In the genomic region with DNA sequence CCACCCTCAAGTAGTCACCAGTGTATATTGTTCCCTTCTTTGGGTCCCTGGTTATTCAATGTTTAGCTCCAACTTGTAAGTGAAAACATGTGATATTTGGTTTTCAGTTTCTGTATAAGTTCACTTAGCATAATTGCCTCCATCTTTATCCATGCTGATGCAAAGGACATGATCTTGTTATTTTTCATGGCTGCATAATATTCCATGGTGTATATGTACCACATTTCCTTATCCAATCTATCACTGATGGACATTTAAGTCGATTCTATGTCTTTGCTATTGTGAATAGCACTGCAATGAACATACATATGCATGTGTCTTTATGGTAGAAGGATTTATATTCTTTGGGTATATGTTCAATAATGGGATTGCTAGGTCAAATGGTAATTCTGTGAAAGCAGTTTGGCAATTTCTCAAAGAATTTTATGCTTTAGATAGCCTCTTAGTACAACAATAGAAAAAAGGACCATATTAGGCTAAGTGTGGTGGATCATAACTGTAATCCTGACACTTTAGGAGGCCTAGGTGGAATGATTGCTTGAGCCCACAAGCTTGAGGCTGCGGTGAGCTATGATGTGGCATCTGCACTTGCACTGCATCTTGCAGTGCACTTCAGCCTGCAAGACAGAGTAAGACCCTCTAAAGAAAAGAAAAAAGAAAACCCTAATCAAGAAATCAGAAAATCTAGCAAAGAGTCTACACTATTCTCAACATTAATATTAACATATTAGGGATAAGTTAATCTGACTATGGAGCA, we compare ENCODE assay signal across 22 cellular contexts.
DNase-seq lines count a peak whose midpoint lies in the region; ATAC-seq, FAIRE-seq and TF ChIP-seq lines count a peak whose summit lies in the region.
"Had no signal": no experiment of that assay in that cellular context is flagged by ENCODE, and none has a peak within 500 bp of the region (broad histone marks: within the 10 kb centered on the region; RNA-seq: fewer than 3 reads in every experiment).

No MANE protein-coding gene starts in this region.

- H2BK120ac ChIP-seq in H1 (replicated peaks; ENCODE audit: low read depth, low read length): no peak overlapping the region
- peak overlapping the region; percentile 46 for H2BK120ac ChIP-seq in mesendoderm (ENCODE audit: low read depth, low read length)

- no peak overlapping the region for H3K23ac ChIP-seq in H1 (ENCODE audit: insufficient read length)
- no peak overlapping the region for H3K23ac ChIP-seq in mesendoderm (ENCODE audit: low read length)

- CTCF ChIA-PET in SK-N-SH (lab: Yijun Ruan, JAX) (no interaction called here), H1 (lab: Charles Lee; ENCODE audit: partially characterized antibody) (no interaction called here)

- H3K36me3 ChIP-seq in SK-N-SH (replicated peaks in 1 of 2; ENCODE audit: control insufficient read depth in 1 of 2, insufficient read depth in 2 of 2, low read length in 1 of 2): no peaks in the 10 kb centered on the region
- H3K36me3 ChIP-seq in MM.1S (replicated peaks; ENCODE audit: insufficient read depth, low read length): no peaks in the 10 kb centered on the region
- no peaks in the 10 kb centered on the region for H3K36me3 ChIP-seq in H1 (ENCODE audit: control insufficient read depth in 2 of 4, insufficient read depth in 4 of 4, low read length in 3 of 4)
- no peaks in the 10 kb centered on the region for H3K36me3 ChIP-seq in mesendoderm (ENCODE audit: control insufficient read depth, insufficient read depth, low read length)
- no peaks in the 10 kb centered on the region for H3K36me3 ChIP-seq in uterus
- H3K36me3 ChIP-seq: BLaER1, HAP-1 had no signal

- H2BK15ac ChIP-seq in H1 (ENCODE audit: low read length): no peak overlapping the region
- no peak overlapping the region for H2BK15ac ChIP-seq in mesendoderm (replicated peaks; ENCODE audit: low read depth)

- no peak overlapping the region for H4K91ac ChIP-seq in H1 (replicated peaks; ENCODE audit: insufficient read length, low read length)

- H2AK5ac ChIP-seq in H1 (ENCODE audit: low read depth, low read length) (no peak overlapping the region), mesendoderm (ENCODE audit: low read length) (peak overlapping the region; percentile 83)

- no peak overlapping the region for H3K18ac ChIP-seq in H1 (ENCODE audit: extremely low read depth, low read length)
- H3K18ac ChIP-seq in mesendoderm (ENCODE audit: low read length): peak overlapping the region; percentile 9

- intact Hi-C loops in uterus (cut with DNase I; ENCODE audit: low total_unique reads): no loop called here

- TF ChIP-seq EP300 in SK-N-SH (IDR thresholded peaks at IDR 0.05; ENCODE audit: borderline replicate concordance in 1 of 2, low read depth in 1 of 2, low read length in 1 of 2): no peak
- no peak for TF ChIP-seq EP300 in H1 (IDR thresholded peaks at IDR 0.05; ENCODE audit: borderline replicate concordance in 1 of 2, low read depth in 2 of 2, low read length in 2 of 2)

- H3K9me3 ChIP-seq in SK-N-SH: no peaks in the 10 kb centered on the region
- H3K9me3 ChIP-seq in MM.1S (replicated peaks; ENCODE audit: insufficient read depth, low read length): no peaks in the 10 kb centered on the region
- H3K9me3 ChIP-seq in H1 (ENCODE audit: insufficient read depth in 2 of 2, low read depth in 1 of 2, low read length in 1 of 2): peaks cover 0 to 4% of the 10 kb centered on the region in 2 experiments; a peak in 1 of 4 replicates
- H3K9me3 ChIP-seq in uterus: no peaks in the 10 kb centered on the region
- H3K9me3 ChIP-seq: BLaER1, HAP-1 had no signal

- H3K4me3 ChIP-seq in SK-N-SH (ENCODE audit: low read depth in 2 of 2, low read length in 1 of 2) (no peak overlapping the region), MM.1S (ENCODE audit: low read length) (peak overlapping the region; percentile 13; the same call in 1 of the 2 replicates), H1 (ENCODE audit: extremely low read depth in 1 of 4, insufficient read depth in 2 of 4, low read depth in 3 of 4, low read length in 4 of 4) (no peak overlapping the region), mesendoderm (ENCODE audit: low read length) (no peak overlapping the region), uterus (no peak overlapping the region)
- H3K4me3 ChIP-seq: BLaER1, GM23338, HAP-1 had no signal

- peak; percentile 50 for FAIRE-seq in H1 (lab: Jason Lieb, UNC)
- FAIRE-seq: A204.1, D721Med, G401.6, GM12892, H54 had no signal

- ATAC-seq in SK-N-SH treated with all-trans-retinoic acid at 6 μM for 48 hours (no peak), GM18519 (IDR thresholded peaks at IDR 0.05; ENCODE audit: low FRiP score, unreplicated experiment) (no peak)
- ATAC-seq: GM23338 had no signal

- H3K9me2 ChIP-seq in SK-N-SH (no peaks in the 10 kb centered on the region), MM.1S (replicated peaks; ENCODE audit: insufficient read depth, low read length) (no peaks in the 10 kb centered on the region)

- TF ChIP-seq CTCF in SK-N-SH (IDR thresholded peaks at IDR 0.05): no peak
- TF ChIP-seq CTCF in MM.1S (IDR thresholded peaks at IDR 0.05; ENCODE audit: low read length): no peak
- no peak for TF ChIP-seq CTCF in H1 (IDR thresholded peaks at IDR 0.05; ENCODE audit: control extremely low read depth in 1 of 3, insufficient read depth in 1 of 3, low read depth in 1 of 3, low read length in 3 of 3)
- TF ChIP-seq CTCF in uterus (IDR thresholded peaks at IDR 0.05): no peak

- no peak for TF ChIP-seq POLR2A in H1 (IDR thresholded peaks at IDR 0.05; ENCODE audit: control extremely low read depth in 1 of 2, low read depth in 2 of 2, low read length in 2 of 2)
- TF ChIP-seq POLR2A in uterus (IDR thresholded peaks at IDR 0.05): no peak

- no peak overlapping the region for H2BK12ac ChIP-seq in H1 (ENCODE audit: low read depth, low read length)

- no peaks in the 10 kb centered on the region; a peak in 1 of 4 replicates for H3K4me1 ChIP-seq in SK-N-SH (ENCODE audit: control insufficient read depth in 1 of 2, insufficient read depth in 2 of 2, low read depth in 1 of 2, low read length in 1 of 2)
- H3K4me1 ChIP-seq in MM.1S (ENCODE audit: low read length): no peaks in the 10 kb centered on the region
- no peaks in the 10 kb centered on the region for H3K4me1 ChIP-seq in H1 (replicated peaks in 1 of 4; ENCODE audit: control insufficient read depth in 3 of 4, insufficient read depth in 4 of 4, low read length in 3 of 4)
- H3K4me1 ChIP-seq in mesendoderm (ENCODE audit: control insufficient read depth, low read depth, low read length): no peaks in the 10 kb centered on the region
- H3K4me1 ChIP-seq in uterus: no peaks in the 10 kb centered on the region
- H3K4me1 ChIP-seq: BLaER1, HAP-1 had no signal

- H2AFZ ChIP-seq in SK-N-SH (ENCODE audit: low read depth): no peak overlapping the region; the same call in 1 of the 2 replicates
- peak overlapping the region; percentile 35 for H2AFZ ChIP-seq in MM.1S (ENCODE audit: low read length)
- no peak overlapping the region for H2AFZ ChIP-seq in H1 (ENCODE audit: low read length)

- H3K27ac ChIP-seq in SK-N-SH (ENCODE audit: low read depth in 2 of 2, low read length in 1 of 2) (no peak overlapping the region), MM.1S (ENCODE audit: low read length) (no peak overlapping the region), H1 (ENCODE audit: low read depth, low read length) (no peak overlapping the region), mesendoderm (ENCODE audit: low read depth, low read length) (peak overlapping the region; percentile 66), uterus (no peak overlapping the region)
- H3K27ac ChIP-seq: 22Rv1, BLaER1, C4-2B had no signal

- DNase-seq in SK-N-SH (no peak), MM.1S (no peak), H1 (ENCODE audit: low read depth in 1 of 2, low spot score in 2 of 2) (no peak), mesendoderm (no peak), uterus (no peak), DMS53 treated with DMSO at 0.1 percent for 48 hours (lab: John Stamatoyannopoulos, UW; ENCODE audit: unreplicated experiment) (no peak)
- DNase-seq: CD4-positive, CD25-positive, alpha-beta regulatory T cell; CD8-positive, alpha-beta memory T cell; DMS 273 treated with DMSO at 0.1 percent for 48 hours; DMS79 treated with DMSO at 0.1 percent for 48 hours had no signal

- no peak overlapping the region for H3K14ac ChIP-seq in H1 (ENCODE audit: insufficient read length)

- no peaks in the 10 kb centered on the region for H3K27me3 ChIP-seq in SK-N-SH (ENCODE audit: insufficient read depth)
- H3K27me3 ChIP-seq in MM.1S (replicated peaks; ENCODE audit: insufficient read depth, low read length): no peaks in the 10 kb centered on the region
- no peaks in the 10 kb centered on the region for H3K27me3 ChIP-seq in H1 (replicated peaks in 1 of 4; ENCODE audit: control insufficient read depth in 3 of 4, extremely low read depth in 1 of 4, insufficient read depth in 3 of 4, low read length in 3 of 4)
- no peaks in the 10 kb centered on the region for H3K27me3 ChIP-seq in mesendoderm (ENCODE audit: insufficient read depth, low read length, poor library complexity)
- no peaks in the 10 kb centered on the region for H3K27me3 ChIP-seq in uterus
- H3K27me3 ChIP-seq: BLaER1 had no signal

- H2BK5ac ChIP-seq in H1 (ENCODE audit: low read depth, low read length) (no peak overlapping the region), mesendoderm (ENCODE audit: low read length) (peak overlapping the region; percentile 94)

- no peaks in the 10 kb centered on the region for H3K23me2 ChIP-seq in H1 (ENCODE audit: low read depth, low read length)

- no peaks in the 10 kb centered on the region for H3F3A ChIP-seq in SK-N-SH (replicated peaks; ENCODE audit: insufficient read depth)
- no peaks in the 10 kb centered on the region for H3F3A ChIP-seq in MM.1S (ENCODE audit: insufficient read depth, low read length)

- H3K79me1 ChIP-seq in H1 (ENCODE audit: low read depth, low read length) (no peaks in the 10 kb centered on the region), mesendoderm (ENCODE audit: low read length) (no peaks in the 10 kb centered on the region)

- no peak overlapping the region for H4K8ac ChIP-seq in H1 (ENCODE audit: extremely low read depth, insufficient read depth, low read length)
- no peak overlapping the region for H4K8ac ChIP-seq in mesendoderm (ENCODE audit: low read depth, low read length)

- no peak overlapping the region for H4K5ac ChIP-seq in H1 (ENCODE audit: insufficient read length, low read depth, low read length)
- H4K5ac ChIP-seq in mesendoderm (ENCODE audit: low read length): no peak overlapping the region

- H3K56ac ChIP-seq in H1 (replicated peaks; ENCODE audit: insufficient read length, low read depth, low read length) (no peak overlapping the region), mesendoderm (ENCODE audit: low read length) (peak overlapping the region; percentile 84)

- no peak overlapping the region; the same call in 1 of the 2 replicates for H3K4me2 ChIP-seq in SK-N-SH
- H3K4me2 ChIP-seq in MM.1S (ENCODE audit: low read depth, low read length): peak overlapping the region; percentile 37; the same call in 1 of the 2 replicates
- H3K4me2 ChIP-seq in H1 (ENCODE audit: insufficient read depth in 1 of 2, low read depth in 2 of 2, low read length in 2 of 2): no peak overlapping the region
- H3K4me2 ChIP-seq in mesendoderm (ENCODE audit: low read length): no peak overlapping the region
- H3K4me2 ChIP-seq: BLaER1, GM23338 had no signal

- H2BK20ac ChIP-seq in H1 (ENCODE audit: low read length): no peak overlapping the region

- no peak overlapping the region for H3K9ac ChIP-seq in SK-N-SH
- no peak overlapping the region for H3K9ac ChIP-seq in MM.1S (ENCODE audit: low read length)
- H3K9ac ChIP-seq in H1 (replicated peaks in 1 of 4; ENCODE audit: extremely low read depth in 1 of 4, low read depth in 3 of 4, low read length in 3 of 4): no peak overlapping the region
- H3K9ac ChIP-seq in mesendoderm (ENCODE audit: low read length): no peak overlapping the region
- H3K9ac ChIP-seq: BLaER1 had no signal

- POLR2A ChIA-PET in SK-N-SH (lab: Yijun Ruan, JAX) (no interaction called here), H1 (lab: Charles Lee; ENCODE audit: partially characterized antibody) (interaction anchor here (0.9 kb wide), 1 partner anchor 539 kb away, joined by 3 read pairs; no protein-coding TSS in a partner anchor)

- TF ChIP-seq RAD21 in SK-N-SH (IDR thresholded peaks at IDR 0.05; ENCODE audit: low read length): no peak
- no peak for TF ChIP-seq RAD21 in H1 (IDR thresholded peaks at IDR 0.05 in 1 of 2, conservative IDR thresholded peaks at IDR 0.05 in 1 of 2; ENCODE audit: low read depth in 2 of 2, low read length in 2 of 2)

- H3K79me2 ChIP-seq in SK-N-SH (ENCODE audit: insufficient read depth) (no peaks in the 10 kb centered on the region), MM.1S (ENCODE audit: low read length) (no peaks in the 10 kb centered on the region), H1 (ENCODE audit: control insufficient read depth in 1 of 2, insufficient read depth in 2 of 2, low read length in 2 of 2) (no peaks in the 10 kb centered on the region), mesendoderm (ENCODE audit: control insufficient read depth, insufficient read depth, low read length) (no peaks in the 10 kb centered on the region)

- WGBS in SK-N-SH (ENCODE audit: low lambda C conversion rate): 47% methylated on average over 2 of the region's 2 CpGs
- WGBS in H1 (ENCODE audit: extremely low coverage in 1 of 2, insufficient coverage in 1 of 2, insufficient read length in 1 of 2, insufficient replicate concordance in 2 of 2, low coverage in 1 of 2, low lambda C conversion rate in 2 of 2, missing lambda C conversion rate in 1 of 2), 2 experiments: 85% methylated on average over 2 of the region's 2 CpGs; no CpG with 5 or more reads in 1 of the 2 experiments
- WGBS in mesendoderm (ENCODE audit: extremely low coverage, insufficient coverage, low lambda C conversion rate): no CpG with 5 or more reads among the region's 2 CpGs

- H4K20me1 ChIP-seq in SK-N-SH (ENCODE audit: insufficient read depth) (no peaks in the 10 kb centered on the region), MM.1S (ENCODE audit: insufficient read depth, low read length) (no peaks in the 10 kb centered on the region), H1 (replicated peaks in 1 of 2; ENCODE audit: control insufficient read depth in 1 of 2, insufficient read depth in 2 of 2, low read length in 2 of 2) (no peaks in the 10 kb centered on the region)
- H4K20me1 ChIP-seq: BLaER1 had no signal

- no peak overlapping the region for H3K4ac ChIP-seq in H1 (replicated peaks; ENCODE audit: insufficient read length, low read depth, low read length)
- no peak overlapping the region for H3K4ac ChIP-seq in mesendoderm (ENCODE audit: low read depth, low read length)
